ENCODE assay signal across 14 cellular contexts in genomic region chr20:23147647-23147963, GRCh38.
A peak's percentile ranks its signal among the peaks of the same experiment; 100 is the strongest.
DNase-seq lines count a peak whose midpoint lies in the region; ATAC-seq and TF ChIP-seq lines count a peak whose summit lies in the region.
"Had no signal": no experiment of that assay in that cellular context is flagged by ENCODE, and none has a peak within 500 bp of the region (broad histone marks: within the 10 kb centered on the region; RNA-seq: fewer than 3 reads in every experiment).

No MANE protein-coding gene starts in this region.

- H3K9me3 ChIP-seq in SJCRH30 (replicated peaks), result no peaks in the 10 kb centered on the region
- no peaks in the 10 kb centered on the region for H3K9me3 ChIP-seq in left lung
- no peaks in the 10 kb centered on the region for H3K9me3 ChIP-seq in stomach
- peaks cover 0 to 4% of the 10 kb centered on the region in 2 donors for H3K9me3 ChIP-seq in neuronal stem cell (replicated peaks in 1 of 2; ENCODE audit: control insufficient read depth in 2 of 2, insufficient read depth in 1 of 2, low read depth in 1 of 2, low read length in 2 of 2)

- H2BK120ac ChIP-seq in neuronal stem cell (ENCODE audit: low read depth, low read length), result no peak overlapping the region

- H2AK5ac ChIP-seq in neuronal stem cell (ENCODE audit: low read depth, low read length), result no peak overlapping the region

- no peak overlapping the region for H2BK12ac ChIP-seq in neuronal stem cell (ENCODE audit: low read length)

- intact Hi-C loops in left lung (cut with DNase I), result no loop called here
- intact Hi-C loops in stomach (cut with DNase I; ENCODE audit: low total_unique reads), result no loop called here

- H3K14ac ChIP-seq in neuronal stem cell (ENCODE audit: low read length), result no peak overlapping the region

- peak overlapping the region; percentile 93 for H3K27ac Mint-ChIP-seq in T-helper 2 cell treated with Interferon-gamma antibody and Interleukin-4, amounts not matched to agents 5 μg/mL and 100 μg/mL, for 36 hours
- H3K27ac Mint-ChIP-seq: activated naive CD4-positive, alpha-beta T cell treated with anti-CD3 and anti-CD28 coated beads, Interleukin-2, amount 50 U/mL, for 24 hours; IgD-negative memory B cell had no signal

- H2AFZ ChIP-seq in neuronal stem cell (ENCODE audit: low read length), result no peak overlapping the region

- no peaks in the 10 kb centered on the region for H3K79me1 ChIP-seq in neuronal stem cell (ENCODE audit: low read depth, low read length)

- TF ChIP-seq EP300 in stomach (IDR thresholded peaks at IDR 0.05), result no peak

- peak overlapping the region; percentile 57 for H3K4me3 Mint-ChIP-seq in T-helper 2 cell treated with Interferon-gamma antibody and Interleukin-4, amounts not matched to agents 5 μg/mL and 100 μg/mL, for 36 hours
- H3K4me3 Mint-ChIP-seq: activated naive CD4-positive, alpha-beta T cell treated with anti-CD3 and anti-CD28 coated beads, Interleukin-2, amount 50 U/mL, for 24 hours; IgD-negative memory B cell had no signal

- no peak overlapping the region for H3K23ac ChIP-seq in neuronal stem cell (ENCODE audit: low read depth, low read length, poor library complexity)

- H3K4me1 Mint-ChIP-seq in T-helper 2 cell treated with Interferon-gamma antibody and Interleukin-4, amounts not matched to agents 5 μg/mL and 100 μg/mL, for 36 hours (ENCODE audit: low read depth), result peaks cover 58% of the 10 kb centered on the region
- H3K4me1 Mint-ChIP-seq: IgD-negative memory B cell had no signal

- H3K27me3 ChIP-seq in SJCRH30, result no peaks in the 10 kb centered on the region
- no peaks in the 10 kb centered on the region for H3K27me3 ChIP-seq in left lung
- H3K27me3 ChIP-seq in stomach, result no peaks in the 10 kb centered on the region
- H3K27me3 ChIP-seq in neuronal stem cell (ENCODE audit: control insufficient read depth in 3 of 3, insufficient read depth in 3 of 3, low read depth in 1 of 3, low read length in 3 of 3), result no peaks in the 10 kb centered on the region

- 49 to 73% (median 62%) methylated on average over 4 of the region's 4 CpGs for WGBS in stomach, 5 donors
- WGBS in neuronal stem cell (ENCODE audit: extremely low coverage in 2 of 2, insufficient read length in 2 of 2, insufficient replicate concordance in 1 of 2), 2 donors, result no CpG with 5 or more reads among the region's 4 CpGs

- TF ChIP-seq POLR2A in stomach (IDR thresholded peaks at IDR 0.05), result no peak

- H3K9ac ChIP-seq in neuronal stem cell (ENCODE audit: low read depth, low read length, poor library complexity), result no peak overlapping the region

- no peak for ATAC-seq in left lung
- no peak for ATAC-seq in omental fat pad (ENCODE audit: low FRiP score)

- no peak overlapping the region for H2BK15ac ChIP-seq in neuronal stem cell (ENCODE audit: low read length)

- H2BK5ac ChIP-seq in neuronal stem cell (ENCODE audit: low read length), result no peak overlapping the region

- peaks cover 1% of the 10 kb centered on the region for H3K36me3 Mint-ChIP-seq in T-helper 2 cell treated with Interferon-gamma antibody and Interleukin-4, amounts not matched to agents 5 μg/mL and 100 μg/mL, for 36 hours (ENCODE audit: low read depth)
- H3K36me3 Mint-ChIP-seq: activated naive CD4-positive, alpha-beta T cell treated with anti-CD3 and anti-CD28 coated beads, Interleukin-2, amount 50 U/mL, for 24 hours; IgD-negative memory B cell had no signal

- H3K36me3 ChIP-seq in SJCRH30, result no peaks in the 10 kb centered on the region
- H3K36me3 ChIP-seq in left lung, result no peaks in the 10 kb centered on the region
- H3K36me3 ChIP-seq in stomach, result no peaks in the 10 kb centered on the region
- no peaks in the 10 kb centered on the region for H3K36me3 ChIP-seq in neuronal stem cell (replicated peaks in 1 of 2; ENCODE audit: control insufficient read depth in 2 of 2, insufficient read depth in 2 of 2, low read length in 2 of 2)

- no peak overlapping the region for H3K4me3 ChIP-seq in SJCRH30
- H3K4me3 ChIP-seq in left lung, result no peak overlapping the region
- H3K4me3 ChIP-seq in stomach, result no peak overlapping the region
- no peak overlapping the region for H3K4me3 ChIP-seq in neuronal stem cell (ENCODE audit: low read length in 2 of 2)

- no peak overlapping the region for H4K91ac ChIP-seq in neuronal stem cell (ENCODE audit: low read depth, low read length, poor library complexity)

- peak overlapping the region; percentile 16; the same call in 1 of the 2 replicates for H3K27ac ChIP-seq in SJCRH30
- peak overlapping the region; percentile 34 to 95 for H3K27ac ChIP-seq in left lung
- H3K27ac ChIP-seq in stomach, result peak overlapping the region in 4 of 5 donors; percentile 61 to 80 (median 76)
- H3K27ac ChIP-seq in neuronal stem cell (replicated peaks; ENCODE audit: low read length), result no peak overlapping the region

- no peak for DNase-seq in T-helper 2 cell treated with Interferon-gamma antibody and Interleukin-4, amounts not matched to agents 5 μg/mL and 100 μg/mL, for 36 hours (ENCODE audit: low spot score)
- no peak for DNase-seq in T-helper 2 cell
- DNase-seq in SJCRH30, result no peak
- DNase-seq in left lung, result no peak
- no peak for DNase-seq in stomach
- DNase-seq in NCI-H446 treated with DMSO at 0.1 percent for 48 hours (lab: John Stamatoyannopoulos, UW), result no peak
- no peak for DNase-seq in neuronal stem cell (ENCODE audit: low spot score)
- DNase-seq in omental fat pad (ENCODE audit: low spot score), result no peak
- DNase-seq: activated CD4-positive, alpha-beta T cell treated with anti-CD3 and anti-CD28 coated beads for 4 hours; cerebellar nuclear complex; NCI-H1694 treated with DMSO at 0.1 percent for 48 hours; NCI-H774 had no signal

- no peaks in the 10 kb centered on the region for H3K9me3 Mint-ChIP-seq in T-helper 2 cell treated with Interferon-gamma antibody and Interleukin-4, amounts not matched to agents 5 μg/mL and 100 μg/mL, for 36 hours
- H3K9me3 Mint-ChIP-seq: activated naive CD4-positive, alpha-beta T cell treated with anti-CD3 and anti-CD28 coated beads, Interleukin-2, amount 50 U/mL, for 24 hours; IgD-negative memory B cell had no signal

- H3K18ac ChIP-seq in neuronal stem cell (ENCODE audit: low read length), result no peak overlapping the region

- TF ChIP-seq CTCF in left lung (IDR thresholded peaks at IDR 0.05) (no peak), stomach (IDR thresholded peaks at IDR 0.05) (no peak), omental fat pad (IDR thresholded peaks at IDR 0.05) (no peak)

- H4K8ac ChIP-seq in neuronal stem cell (ENCODE audit: low read depth, low read length), result no peak overlapping the region

- H3K4me1 ChIP-seq in SJCRH30 (peaks cover 58% of the 10 kb centered on the region), left lung (peaks cover 21 to 100% of the 10 kb centered on the region in 2 donors), stomach (peaks cover 6 to 38% (median 13%) of the 10 kb centered on the region in 4 donors), neuronal stem cell (ENCODE audit: control insufficient read depth in 2 of 2, insufficient read depth in 1 of 2, low read depth in 1 of 2, low read length in 2 of 2) (peaks cover 3 to 14% of the 10 kb centered on the region in 2 donors)

- H3K4ac ChIP-seq in neuronal stem cell (ENCODE audit: low read length), result no peak overlapping the region

- no peaks in the 10 kb centered on the region for H3K27me3 Mint-ChIP-seq in T-helper 2 cell treated with Interferon-gamma antibody and Interleukin-4, amounts not matched to agents 5 μg/mL and 100 μg/mL, for 36 hours (ENCODE audit: low read depth)

- no peak overlapping the region for H3K4me2 ChIP-seq in neuronal stem cell (ENCODE audit: insufficient read depth, low read length, poor library complexity, severe bottlenecking)
